ENCODE assay signal across 8 cellular contexts in the genomic region with DNA sequence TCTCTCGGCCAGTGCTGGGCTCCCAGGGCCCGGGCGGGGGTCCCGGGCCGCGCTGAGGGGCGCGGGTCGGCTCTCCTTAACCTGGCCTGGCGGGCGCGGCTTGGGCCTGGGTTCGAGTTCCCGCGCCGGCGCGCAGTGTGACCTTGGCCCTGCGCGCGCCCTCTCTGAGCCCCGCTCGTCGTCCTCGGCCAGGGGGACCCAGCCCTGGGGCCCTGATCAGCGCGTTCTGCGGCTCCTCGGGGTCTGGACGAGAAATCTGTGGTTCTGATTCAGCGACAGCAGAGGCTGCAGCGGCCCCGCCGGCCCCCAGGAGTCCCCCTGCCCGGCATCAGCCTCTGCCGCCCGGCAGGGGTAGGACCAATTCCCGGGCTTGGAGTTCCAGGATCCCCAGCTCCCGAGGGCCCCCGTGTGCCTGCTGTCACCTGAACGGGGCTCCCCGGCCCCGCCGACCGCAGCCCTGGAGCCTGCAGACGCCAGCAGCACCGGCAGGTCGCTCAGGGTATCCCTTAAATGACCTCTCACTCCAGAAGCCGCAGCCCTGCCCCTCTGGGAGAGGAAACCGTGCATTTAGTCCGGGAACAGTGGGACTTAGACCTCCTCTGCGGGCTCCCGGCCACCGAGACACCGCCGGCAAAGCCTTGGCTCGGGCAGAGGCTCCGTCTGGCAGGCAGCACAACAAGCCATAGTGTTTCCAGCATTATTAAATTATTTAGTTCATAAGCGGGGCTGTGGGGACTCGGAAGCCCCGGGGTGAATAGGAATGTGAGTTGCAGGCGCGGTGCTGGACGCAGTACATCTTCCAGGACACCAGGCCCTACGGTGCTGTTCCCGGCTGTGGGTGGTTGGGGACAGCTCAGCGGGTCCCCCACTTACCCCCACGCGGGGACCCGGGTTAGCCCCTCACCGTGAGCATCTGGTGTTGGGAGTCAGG. TPM values are rescaled to one million over a fixed set of nuclear protein-coding genes. Genes with fewer than 3 reads are reported as not detected.
A peak's percentile ranks its signal among the peaks of the same experiment; 100 is the strongest.
DNase-seq lines count a peak whose midpoint lies in the region; ATAC-seq and TF ChIP-seq lines count a peak whose summit lies in the region.

No MANE protein-coding gene starts in this region.

- TF ChIP-seq CTCF in Panc1 (IDR thresholded peaks at IDR 0.05) (no peak), astrocyte of the cerebellum (IDR thresholded peaks at IDR 0.05; ENCODE audit: low read depth, low read length, missing control alignments) (peak; percentile 23), right atrium auricular region (IDR thresholded peaks at IDR 0.05) (no peak), progenitor cell of endocrine pancreas (IDR thresholded peaks at IDR 0.05; ENCODE audit: unreplicated experiment) (peak; percentile 47)

- peak; percentile 48 for DNase-seq in G401 (ENCODE audit: low spot score)
- DNase-seq in Panc1 (ENCODE audit: low read depth, low spot score), result no peak
- no peak for DNase-seq in astrocyte of the cerebellum (ENCODE audit: low read depth)
- DNase-seq in right atrium auricular region (ENCODE audit: low spot score), result peak; percentile 62
- DNase-seq in progenitor cell of endocrine pancreas (ENCODE audit: low spot score, unreplicated experiment), result peak; percentile 41
- no peak for DNase-seq in NCI-H226
- no peak for DNase-seq in DMS79 (lab: John Stamatoyannopoulos, UW)

- H3K4me3 Mint-ChIP-seq in progenitor cell of endocrine pancreas (ENCODE audit: low read depth), result peak overlapping the region; percentile 77

- H3K36me3 ChIP-seq in Panc1 (ENCODE audit: control insufficient read depth, insufficient read depth, low read length) (no peaks in the 10 kb centered on the region), right atrium auricular region (no peaks in the 10 kb centered on the region)

- intact Hi-C loops in Panc1 (cut with micrococcal nuclease; ENCODE audit: unreplicated experiment), result no loop called here

- H3K27ac ChIP-seq in Panc1 (ENCODE audit: low read length) (peak overlapping the region; percentile 75), right atrium auricular region (peak overlapping the region; percentile 73)

- H3K27ac Mint-ChIP-seq in progenitor cell of endocrine pancreas, result no peak overlapping the region

- H3K27me3 ChIP-seq in Panc1 (ENCODE audit: control insufficient read depth, insufficient read depth, low read length), result no peaks in the 10 kb centered on the region
- H3K27me3 ChIP-seq in right atrium auricular region, result no peaks in the 10 kb centered on the region

- no TSS peak for BruUV-seq in Panc1 (replicated peaks; lab: Mats Ljungman, UMichigan)

- in situ Hi-C loops in G401 (cut with HindIII; ENCODE audit: low sequenced_read_pairs), result no loop called here
- in situ Hi-C loops in Panc1 (cut with HindIII; ENCODE audit: low pct_unique_long_range_greater_than_20kb, low sequenced_read_pairs), result no loop called here
- in situ Hi-C loops in astrocyte of the cerebellum (cut with HindIII; ENCODE audit: low sequenced_read_pairs), result no loop called here

- POLR2A ChIA-PET in Panc1 (lab: Charles Lee), result no interaction called here

- H3K36me3 Mint-ChIP-seq in progenitor cell of endocrine pancreas (ENCODE audit: insufficient read depth), result no peaks in the 10 kb centered on the region

- H3K9me3 ChIP-seq in Panc1 (ENCODE audit: control insufficient read depth, insufficient read depth, low read depth, low read length), result no peaks in the 10 kb centered on the region
- H3K9me3 ChIP-seq in right atrium auricular region, result no peaks in the 10 kb centered on the region

- CTCF ChIA-PET in Panc1 (lab: Charles Lee), result interaction anchor here (0.5 kb wide), 1 partner anchor 1472 kb away, joined by 3 read pairs; no protein-coding TSS in a partner anchor

- H3K27me3 Mint-ChIP-seq in progenitor cell of endocrine pancreas, result peaks cover 3% of the 10 kb centered on the region

- H3K4me1 ChIP-seq in Panc1 (ENCODE audit: control insufficient read depth, insufficient read depth, low read length) (peaks cover 26% of the 10 kb centered on the region), right atrium auricular region (peaks cover 0 to 81% of the 10 kb centered on the region in 2 donors)

- no peaks in the 10 kb centered on the region for H3K9me3 Mint-ChIP-seq in progenitor cell of endocrine pancreas (ENCODE audit: low read depth)

- H3K4me1 Mint-ChIP-seq in progenitor cell of endocrine pancreas (ENCODE audit: low read depth), result peaks cover 20% of the 10 kb centered on the region

- H3K4me3 ChIP-seq in Panc1 (ENCODE audit: low read depth in 2 of 2, low read length in 2 of 2), result peak overlapping the region; percentile 73 to 83
- H3K4me3 ChIP-seq in astrocyte of the cerebellum (ENCODE audit: low read depth, low read length), result peak overlapping the region; percentile 79
- peak overlapping the region; percentile 70 to 87 for H3K4me3 ChIP-seq in right atrium auricular region

- ATAC-seq in HG02610 (IDR thresholded peaks at IDR 0.05; ENCODE audit: unreplicated experiment) (peak; percentile 3), Panc1 (peak; percentile 63)

RNA-seq across cellular contexts. Expression of gene CHST12, which starts 0.6 kb away (rescaled TPM):
- 13.5 and 20.7 TPM in 2 replicates for total RNA-seq in G401 (2014; rRNA removed; shearing (Covaris generic))
- total RNA-seq in Panc1 (2021; ENCODE audit: unreplicated experiment), result 48.3 TPM
- 62.4 TPM for polyA plus RNA-seq in Panc1 (2012; ENCODE audit: insufficient read length)
- total RNA-seq in right atrium auricular region, result 10 to 100 TPM; 14.2 to 15.0 TPM
- 16.7 and 17.0 TPM in 2 replicates for total RNA-seq in progenitor cell of endocrine pancreas

RNA-seq across cellular contexts. Expression of gene EIF3B, which starts 49.4 kb away (rescaled TPM):
- 217 and 294 TPM in 2 replicates for total RNA-seq in G401 (2014; rRNA removed; shearing (Covaris generic))
- total RNA-seq in Panc1 (2021; ENCODE audit: unreplicated experiment) (432 TPM), right atrium auricular region (10 to 100 TPM; 51.4 to 66.9 TPM), progenitor cell of endocrine pancreas (158 and 172 TPM in 2 replicates)
- 349 TPM for polyA plus RNA-seq in Panc1 (2012; ENCODE audit: insufficient read length)

Comparison
In these comparisons a context has a peak if more than half of its experiments do, and no peak if none do; other contexts are left out.
1. DNase-seq: peak in G401 (single experiment), right atrium auricular region (single experiment) and progenitor cell of endocrine pancreas (single experiment); none in Panc1 (single experiment), astrocyte of the cerebellum (single experiment), NCI-H226 (single experiment) and DMS79 (single experiment).
2. CTCF ChIP-seq: peak in astrocyte of the cerebellum (single experiment) and progenitor cell of endocrine pancreas (single experiment); none in Panc1 (single experiment) and right atrium auricular region (0 of 2).
3. Peak in every context shown above with its lines, with median percentiles within 50 percentile points of each other: H3K4me3 ChIP-seq.